1 cellular context compared by ENCODE assay signal in genomic region chr16:85309656-85310587, GRCh38.
A peak's percentile ranks its signal among the peaks of the same experiment; 100 is the strongest.
TF ChIP-seq lines count a peak whose summit lies in the region.

No MANE protein-coding gene starts in this region.

TF ChIP-seq in K562, 482 proteins besides CTCF, POLR2A, EP300 and RAD21 (continued from another document and continues in another):
- TF ChIP-seq ZBTB33 (CRISPR knock-in tag; IDR thresholded peaks at IDR 0.05) (peak; percentile 98), SP1 (CRISPR knock-in tag; IDR thresholded peaks at IDR 0.05) (0 out of 2 replicates have a peak, but pooled peaks have one; percentile 31), TAF15 (IDR thresholded peaks at IDR 0.05; ENCODE audit: low read depth, low read length) (no peak), ZFX (CRISPR knock-in tag; IDR thresholded peaks at IDR 0.05) (peak; percentile 14; the same call in 1 of the 2 replicates), KDM1A (IDR thresholded peaks at IDR 0.05) (peak in 1 of 2 experiments; percentile 40; a peak in 1 of 4 replicates), SPI1 (IDR thresholded peaks at IDR 0.05; ENCODE audit: borderline replicate concordance, low read depth, low read length) (peak; percentile 81), PHF20 (IDR thresholded peaks at IDR 0.05; ENCODE audit: partially characterized antibody) (peak; percentile 23), CHD4 (IDR thresholded peaks at IDR 0.05; ENCODE audit: insufficient read depth, insufficient replicate concordance, low read depth, low read length, poor library complexity, severe bottlenecking) (peak; percentile 64), ARID4B (CRISPR knock-in tag; IDR thresholded peaks at IDR 0.05) (peak; percentile 48; the same call in 1 of the 2 replicates), ZFP91 (CRISPR knock-in tag; IDR thresholded peaks at IDR 0.05) (peak; percentile 13; the same call in 1 of the 2 replicates), ETV5 (CRISPR knock-in tag; IDR thresholded peaks at IDR 0.05; ENCODE audit: low read depth) (0 out of 2 replicates have a peak, but pooled peaks have one; percentile 18), MTA3 (IDR thresholded peaks at IDR 0.05; ENCODE audit: borderline replicate concordance) (0 out of 2 replicates have a peak, but pooled peaks have one; percentile 53), ZNF639 (CRISPR knock-in tag; conservative IDR thresholded peaks at IDR 0.05 in 1 of 2, IDR thresholded peaks at IDR 0.05 in 1 of 2) (no peak), ZNF263 (CRISPR knock-in tag; IDR thresholded peaks at IDR 0.05; ENCODE audit: borderline replicate concordance) (peak; percentile 53; the same call in 1 of the 2 replicates), TCF3 (CRISPR knock-in tag; IDR thresholded peaks at IDR 0.05) (0 out of 2 replicates have a peak, but pooled peaks have one; percentile 11), RBFOX2 (IDR thresholded peaks at IDR 0.05; ENCODE audit: low read depth, low read length) (0 out of 2 replicates have a peak, but pooled peaks have one; percentile 16), TFAP4 (CRISPR knock-in tag; IDR thresholded peaks at IDR 0.05; ENCODE audit: borderline replicate concordance) (peak; percentile 45; the same call in 1 of the 2 replicates), ESRRB (CRISPR knock-in tag; IDR thresholded peaks at IDR 0.05; ENCODE audit: borderline replicate concordance) (no peak), HDGF (IDR thresholded peaks at IDR 0.05) (0 out of 2 replicates have a peak, but pooled peaks have one; percentile 62), PHF8 (IDR thresholded peaks at IDR 0.05; ENCODE audit: borderline replicate concordance, low read length) (0 out of 2 replicates have a peak, but pooled peaks have one; percentile 14), USF1 (CRISPR knock-in tag; IDR thresholded peaks at IDR 0.05) (peak; percentile 33; the same call in 1 of the 2 replicates), ZBTB9 (CRISPR knock-in tag; IDR thresholded peaks at IDR 0.05) (0 out of 2 replicates have a peak, but pooled peaks have one; percentile 28), VEZF1 (CRISPR knock-in tag; IDR thresholded peaks at IDR 0.05) (0 out of 2 replicates have a peak, but pooled peaks have one; percentile 21), ZNF655 (CRISPR knock-in tag; IDR thresholded peaks at IDR 0.05) (no peak), HDAC2 (IDR thresholded peaks at IDR 0.05) (0 out of 2 replicates have a peak, but pooled peaks have one; percentile 51), BCOR (IDR thresholded peaks at IDR 0.05) (peak; percentile 56; the same call in 1 of the 2 replicates), MTA1 (IDR thresholded peaks at IDR 0.05; ENCODE audit: borderline replicate concordance) (peak; percentile 59; the same call in 1 of the 2 replicates), BCLAF1 (IDR thresholded peaks at IDR 0.05; ENCODE audit: borderline replicate concordance in 1 of 2, control insufficient read depth in 1 of 2, low read depth in 2 of 2, low read length in 1 of 2) (no peak), ID3 (CRISPR knock-in tag; IDR thresholded peaks at IDR 0.05) (no peak), ID3 (tag; IDR thresholded peaks at IDR 0.05) (peak; percentile 58; the same call in 1 of the 2 replicates), ZNF277 (CRISPR knock-in tag; IDR thresholded peaks at IDR 0.05; ENCODE audit: borderline replicate concordance) (no peak)
